9 cellular contexts compared by ENCODE assay signal in genomic region chr12:9364224-9365176, GRCh38.
DNase-seq lines count a peak whose midpoint lies in the region; ATAC-seq and TF ChIP-seq lines count a peak whose summit lies in the region.
"Had no signal": no experiment of that assay in that cellular context is flagged by ENCODE, and none has a peak within 500 bp of the region (broad histone marks: within the 10 kb centered on the region; RNA-seq: fewer than 3 reads in every experiment).

No MANE protein-coding gene starts in this region.

- H3K27ac Mint-ChIP-seq in activated CD8-positive, alpha-beta T cell treated with anti-CD3 and anti-CD28 coated beads for 36 hours, result peak overlapping the region; percentile 70
- H3K27ac Mint-ChIP-seq in stimulated activated effector memory CD8-positive, alpha-beta T cell treated with anti-CD3 and anti-CD28 coated beads, Interleukin-12 subunit alpha, Interleukin-12 subunit beta, amount 100 ng/mL, for 72 hours, result peak overlapping the region; percentile 94

- peak overlapping the region; percentile 16 for H3K4me3 Mint-ChIP-seq in activated CD8-positive, alpha-beta T cell treated with anti-CD3 and anti-CD28 coated beads for 36 hours
- H3K4me3 Mint-ChIP-seq in stimulated activated effector memory CD8-positive, alpha-beta T cell treated with anti-CD3 and anti-CD28 coated beads, Interleukin-12 subunit alpha, Interleukin-12 subunit beta, amount 100 ng/mL, for 72 hours, result peak overlapping the region; percentile 71

- DNase-seq in COLO829 (ENCODE audit: low spot score) (peak; percentile 70), iPS DF 4.7 (ENCODE audit: extremely low read depth, low spot score) (peak; percentile 62), NCI-H2029 (lab: John Stamatoyannopoulos, UW) (no peak), cortex of kidney (lab: John Stamatoyannopoulos, UW) (no peak)
- DNase-seq in activated CD8-positive, alpha-beta T cell treated with anti-CD3 and anti-CD28 coated beads for 36 hours, result peak; percentile 78
- DNase-seq in stimulated activated effector memory CD8-positive, alpha-beta T cell treated with anti-CD3 and anti-CD28 coated beads, Interleukin-12 subunit alpha, Interleukin-12 subunit beta, amount 100 ng/mL, for 72 hours (ENCODE audit: low spot score in 2 of 2), result peak; percentile 46 to 86
- DNase-seq: right lobe of liver had no signal

- H3K36me3 Mint-ChIP-seq in activated CD8-positive, alpha-beta T cell treated with anti-CD3 and anti-CD28 coated beads for 36 hours (ENCODE audit: low read depth), result no peaks in the 10 kb centered on the region
- H3K36me3 Mint-ChIP-seq in stimulated activated effector memory CD8-positive, alpha-beta T cell treated with anti-CD3 and anti-CD28 coated beads, Interleukin-12 subunit alpha, Interleukin-12 subunit beta, amount 100 ng/mL, for 72 hours, result peaks cover 21% of the 10 kb centered on the region

- CTCF ChIA-PET in activated CD8-positive, alpha-beta T cell treated with anti-CD3 and anti-CD28 coated beads for 36 hours (lab: Charles Lee), result no interaction called here

- ATAC-seq in GM19468 (IDR thresholded peaks at IDR 0.05; ENCODE audit: extremely low read depth, unreplicated experiment) (peak; percentile 85), HG03469 (IDR thresholded peaks at IDR 0.05; ENCODE audit: unreplicated experiment) (peak; percentile 85)
- peak; percentile 80 for ATAC-seq in activated CD8-positive, alpha-beta T cell treated with anti-CD3 and anti-CD28 coated beads for 36 hours
- ATAC-seq in stimulated activated effector memory CD8-positive, alpha-beta T cell treated with anti-CD3 and anti-CD28 coated beads, Interleukin-12 subunit alpha, Interleukin-12 subunit beta, amount 100 ng/mL, for 72 hours, result peak; percentile 88

- POLR2A ChIA-PET in activated CD8-positive, alpha-beta T cell treated with anti-CD3 and anti-CD28 coated beads for 36 hours (lab: Charles Lee), result interaction anchor here (1.4 to 1.5 kb wide), 2 partner anchors 13 to 305 kb away, joined by 3 read pairs; partner anchors contain the start of gene CLEC2D

- TF ChIP-seq CTCF in activated CD8-positive, alpha-beta T cell treated with anti-CD3 and anti-CD28 coated beads for 36 hours (IDR thresholded peaks at IDR 0.05), result no peak

- intact Hi-C loops in activated CD8-positive, alpha-beta T cell treated with anti-CD3 and anti-CD28 coated beads for 36 hours (cut with micrococcal nuclease), result no loop called here

- H3K4me1 Mint-ChIP-seq in activated CD8-positive, alpha-beta T cell treated with anti-CD3 and anti-CD28 coated beads for 36 hours (ENCODE audit: low read depth), result peaks cover 46% of the 10 kb centered on the region
- peaks cover 70% of the 10 kb centered on the region for H3K4me1 Mint-ChIP-seq in stimulated activated effector memory CD8-positive, alpha-beta T cell treated with anti-CD3 and anti-CD28 coated beads, Interleukin-12 subunit alpha, Interleukin-12 subunit beta, amount 100 ng/mL, for 72 hours

- no peaks in the 10 kb centered on the region for H3K9me3 Mint-ChIP-seq in activated CD8-positive, alpha-beta T cell treated with anti-CD3 and anti-CD28 coated beads for 36 hours
- H3K9me3 Mint-ChIP-seq in stimulated activated effector memory CD8-positive, alpha-beta T cell treated with anti-CD3 and anti-CD28 coated beads, Interleukin-12 subunit alpha, Interleukin-12 subunit beta, amount 100 ng/mL, for 72 hours, result no peaks in the 10 kb centered on the region

- no peaks in the 10 kb centered on the region for H3K27me3 Mint-ChIP-seq in activated CD8-positive, alpha-beta T cell treated with anti-CD3 and anti-CD28 coated beads for 36 hours

Comparison
In these comparisons a context has a peak if more than half of its experiments do, and no peak if none do; other contexts are left out.
1. DNase-seq: peak in COLO829 (single experiment), activated CD8-positive, alpha-beta T cell treated with anti-CD3 and anti-CD28 coated beads for 36 hours (single experiment), iPS DF 4.7 (single experiment) and stimulated activated effector memory CD8-positive, alpha-beta T cell treated with anti-CD3 and anti-CD28 coated beads, Interleukin-12 subunit alpha, Interleukin-12 subunit beta, amount 100 ng/mL, for 72 hours (2 of 2); none in NCI-H2029 (single experiment) and cortex of kidney (single experiment).
2. Peak in every context shown above with its lines, with median percentiles within 50 percentile points of each other: ATAC-seq.